ENCODE assay signal across 1 cellular context in genomic region chr20:35776513-35777101, GRCh38.
A peak's percentile ranks its signal among the peaks of the same experiment; 100 is the strongest.
TF ChIP-seq lines count a peak whose summit lies in the region.

No MANE protein-coding gene starts in this region.

TF ChIP-seq in K562, 482 proteins besides CTCF, POLR2A, EP300 and RAD21 (continued from another document and continues in another):
- TF ChIP-seq, protein P1, sequence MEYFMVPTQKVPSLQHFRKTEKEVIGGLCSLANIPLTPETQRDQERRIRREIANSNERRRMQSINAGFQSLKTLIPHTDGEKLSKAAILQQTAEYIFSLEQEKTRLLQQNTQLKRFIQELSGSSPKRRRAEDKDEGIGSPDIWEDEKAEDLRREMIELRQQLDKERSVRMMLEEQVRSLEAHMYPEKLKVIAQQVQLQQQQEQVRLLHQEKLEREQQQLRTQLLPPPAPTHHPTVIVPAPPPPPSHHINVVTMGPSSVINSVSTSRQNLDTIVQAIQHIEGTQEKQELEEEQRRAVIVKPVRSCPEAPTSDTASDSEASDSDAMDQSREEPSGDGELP (CRISPR knock-in tag; IDR thresholded peaks at IDR 0.05; ENCODE audit: borderline replicate concordance), result no peak
- TF ChIP-seq, protein P2, sequence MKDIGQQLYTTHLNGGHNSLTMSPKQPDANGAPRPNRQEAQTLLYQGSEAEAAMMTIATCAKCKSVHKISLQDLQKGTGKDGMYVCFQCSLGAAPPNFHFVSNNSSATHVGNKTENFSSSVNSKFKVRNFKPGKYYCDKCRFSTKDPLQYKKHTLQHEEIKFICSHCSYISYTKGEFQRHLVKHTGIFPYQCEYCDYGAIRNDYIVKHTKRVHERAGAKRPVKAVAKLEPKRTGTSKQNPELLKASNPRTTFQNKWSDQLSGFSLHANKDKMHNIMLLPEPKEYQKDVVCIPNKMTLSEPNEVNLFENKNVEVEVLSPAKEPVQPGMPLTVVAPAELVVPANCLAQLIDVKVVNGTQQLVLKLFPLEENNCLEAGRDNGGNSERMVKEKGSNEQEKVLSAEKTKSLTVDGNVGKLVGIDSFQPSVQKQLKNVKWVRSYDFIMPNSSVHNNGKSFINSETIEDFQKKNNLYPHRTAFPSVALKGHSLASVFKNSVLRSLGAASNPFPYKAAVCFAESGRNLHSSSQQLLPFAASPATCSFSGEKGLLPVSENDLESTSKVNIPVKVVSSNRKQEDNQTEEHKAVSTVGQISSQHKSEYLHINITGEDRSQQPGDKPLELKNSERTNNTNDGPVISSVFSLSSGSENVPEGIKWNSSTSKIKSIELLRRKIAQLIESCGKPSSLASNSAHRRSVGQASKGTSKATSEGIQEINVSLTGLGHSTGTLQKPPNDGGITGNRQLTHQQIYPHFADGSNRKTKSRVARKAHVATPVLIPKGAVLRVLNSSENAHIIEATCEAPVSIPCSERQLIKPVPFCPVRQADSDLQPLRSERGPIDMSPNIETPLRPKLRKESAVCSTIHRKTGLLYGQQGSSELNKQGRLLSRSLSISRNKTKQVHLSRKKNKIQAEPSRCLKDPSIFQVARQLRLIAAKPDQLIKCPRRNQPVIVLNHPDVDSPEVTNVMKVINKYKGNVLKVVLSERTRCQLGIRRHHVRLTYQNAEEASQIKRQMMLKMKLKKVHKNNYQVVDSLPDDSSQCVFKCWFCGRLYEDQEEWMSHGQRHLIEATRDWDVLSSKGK (CRISPR knock-in tag; IDR thresholded peaks at IDR 0.05), result no peak
- TF ChIP-seq UBTF (IDR thresholded peaks at IDR 0.05; ENCODE audit: borderline replicate concordance in 1 of 2, low read depth in 2 of 2, low read length in 2 of 2) (no peak), CHD4 (IDR thresholded peaks at IDR 0.05; ENCODE audit: insufficient read depth, insufficient replicate concordance, low read depth, low read length, poor library complexity, severe bottlenecking) (no peak), TFE3 (CRISPR knock-in tag; IDR thresholded peaks at IDR 0.05) (no peak), BRCA1 (IDR thresholded peaks at IDR 0.05) (no peak), BRCA1 (CRISPR knock-in tag; IDR thresholded peaks at IDR 0.05) (no peak), CEBPB (tag; IDR thresholded peaks at IDR 0.05) (no peak), ZNF609 (CRISPR knock-in tag; IDR thresholded peaks at IDR 0.05; ENCODE audit: borderline replicate concordance) (no peak), RNF219 (CRISPR knock-in tag; IDR thresholded peaks at IDR 0.05) (no peak), KDM1A (IDR thresholded peaks at IDR 0.05) (peak; percentile 51 to 71; a peak in 3 of 4 replicates), CBX3 (IDR thresholded peaks at IDR 0.05; ENCODE audit: borderline replicate concordance in 1 of 2, low read length in 2 of 2) (no peak), BRF1 (IDR thresholded peaks at IDR 0.05; ENCODE audit: borderline replicate concordance, extremely low read depth, insufficient read length) (no peak), CREB5 (CRISPR knock-in tag; IDR thresholded peaks at IDR 0.05) (no peak), RAD51 (IDR thresholded peaks at IDR 0.05; ENCODE audit: borderline replicate concordance, low read depth) (peak; percentile 46; the same call in 1 of the 2 replicates), DPF2 (IDR thresholded peaks at IDR 0.05) (peak; percentile 64), HNRNPL (IDR thresholded peaks at IDR 0.05; ENCODE audit: low read depth, low read length) (no peak), NONO (IDR thresholded peaks at IDR 0.05; ENCODE audit: low read depth in 2 of 2, low read length in 1 of 2) (no peak), ARID1B (IDR thresholded peaks at IDR 0.05) (peak; percentile 41; the same call in 1 of the 2 replicates), CLOCK (CRISPR knock-in tag; IDR thresholded peaks at IDR 0.05; ENCODE audit: borderline replicate concordance) (no peak)
- TF ChIP-seq, protein P3, sequence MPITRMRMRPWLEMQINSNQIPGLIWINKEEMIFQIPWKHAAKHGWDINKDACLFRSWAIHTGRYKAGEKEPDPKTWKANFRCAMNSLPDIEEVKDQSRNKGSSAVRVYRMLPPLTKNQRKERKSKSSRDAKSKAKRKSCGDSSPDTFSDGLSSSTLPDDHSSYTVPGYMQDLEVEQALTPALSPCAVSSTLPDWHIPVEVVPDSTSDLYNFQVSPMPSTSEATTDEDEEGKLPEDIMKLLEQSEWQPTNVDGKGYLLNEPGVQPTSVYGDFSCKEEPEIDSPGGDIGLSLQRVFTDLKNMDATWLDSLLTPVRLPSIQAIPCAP (CRISPR knock-in tag; IDR thresholded peaks at IDR 0.05; ENCODE audit: borderline replicate concordance), result no peak
- TF ChIP-seq, protein P4, sequence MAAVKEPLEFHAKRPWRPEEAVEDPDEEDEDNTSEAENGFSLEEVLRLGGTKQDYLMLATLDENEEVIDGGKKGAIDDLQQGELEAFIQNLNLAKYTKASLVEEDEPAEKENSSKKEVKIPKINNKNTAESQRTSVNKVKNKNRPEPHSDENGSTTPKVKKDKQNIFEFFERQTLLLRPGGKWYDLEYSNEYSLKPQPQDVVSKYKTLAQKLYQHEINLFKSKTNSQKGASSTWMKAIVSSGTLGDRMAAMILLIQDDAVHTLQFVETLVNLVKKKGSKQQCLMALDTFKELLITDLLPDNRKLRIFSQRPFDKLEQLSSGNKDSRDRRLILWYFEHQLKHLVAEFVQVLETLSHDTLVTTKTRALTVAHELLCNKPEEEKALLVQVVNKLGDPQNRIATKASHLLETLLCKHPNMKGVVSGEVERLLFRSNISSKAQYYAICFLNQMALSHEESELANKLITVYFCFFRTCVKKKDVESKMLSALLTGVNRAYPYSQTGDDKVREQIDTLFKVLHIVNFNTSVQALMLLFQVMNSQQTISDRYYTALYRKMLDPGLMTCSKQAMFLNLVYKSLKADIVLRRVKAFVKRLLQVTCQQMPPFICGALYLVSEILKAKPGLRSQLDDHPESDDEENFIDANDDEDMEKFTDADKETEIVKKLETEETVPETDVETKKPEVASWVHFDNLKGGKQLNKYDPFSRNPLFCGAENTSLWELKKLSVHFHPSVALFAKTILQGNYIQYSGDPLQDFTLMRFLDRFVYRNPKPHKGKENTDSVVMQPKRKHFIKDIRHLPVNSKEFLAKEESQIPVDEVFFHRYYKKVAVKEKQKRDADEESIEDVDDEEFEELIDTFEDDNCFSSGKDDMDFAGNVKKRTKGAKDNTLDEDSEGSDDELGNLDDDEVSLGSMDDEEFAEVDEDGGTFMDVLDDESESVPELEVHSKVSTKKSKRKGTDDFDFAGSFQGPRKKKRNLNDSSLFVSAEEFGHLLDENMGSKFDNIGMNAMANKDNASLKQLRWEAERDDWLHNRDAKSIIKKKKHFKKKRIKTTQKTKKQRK (IDR thresholded peaks at IDR 0.05; ENCODE audit: borderline replicate concordance, low read depth, low read length), result no peak
